In genomic region chr9:75372499-75373268, GRCh38 we compare ENCODE assay signal across 21 cellular contexts.
DNase-seq lines count a peak whose midpoint lies in the region; ATAC-seq and TF ChIP-seq lines count a peak whose summit lies in the region.
"Had no signal": no experiment of that assay in that cellular context is flagged by ENCODE, and none has a peak within 500 bp of the region (broad histone marks: within the 10 kb centered on the region; RNA-seq: fewer than 3 reads in every experiment).

No MANE protein-coding gene starts in this region.

- no peak for ATAC-seq in HG03097 (IDR thresholded peaks at IDR 0.05; ENCODE audit: low FRiP score, unreplicated experiment)
- no peak for ATAC-seq in T-helper 17 cell
- ATAC-seq in HG03342 (IDR thresholded peaks at IDR 0.05; ENCODE audit: unreplicated experiment), result no peak
- ATAC-seq: activated naive CD4-positive, alpha-beta T cell treated with anti-CD3 and anti-CD28 coated beads, Interleukin-2, amount 50 U/mL, for 72 hours; activated T-cell treated with anti-CD3 and anti-CD28 coated beads, Interleukin-2, amount 50 U/mL, for 4 hours; stimulated activated naive CD8-positive, alpha-beta T cell treated with anti-CD3 and anti-CD28 coated beads, Interleukin-15, amount 100 ng/mL, for 72 hours had no signal

- no peak overlapping the region for H3K4me3 Mint-ChIP-seq in T-helper 17 cell
- H3K4me3 Mint-ChIP-seq: activated CD4-positive, alpha-beta memory T cell treated with anti-CD3 and anti-CD28 coated beads, Interleukin-2, amount 10 ng/mL, durations not matched to agents 7 days and 5 days; activated T-cell treated with anti-CD3 and anti-CD28 coated beads, Interleukin-2, amount 50 U/mL, for 4 hours; CD4-positive, CD25-positive, alpha-beta regulatory T cell; naive B cell; stimulated activated naive CD8-positive, alpha-beta T cell treated with anti-CD3 and anti-CD28 coated beads, Interleukin-15, amount 100 ng/mL, for 72 hours had no signal

- H3K36me3 ChIP-seq in kidney epithelial cell (ENCODE audit: control insufficient read depth, insufficient read depth, low read length) (no peaks in the 10 kb centered on the region), skeletal muscle tissue (ENCODE audit: control insufficient read depth in 3 of 3, insufficient read depth in 3 of 3, low read length in 3 of 3) (no peaks in the 10 kb centered on the region)
- H3K36me3 ChIP-seq: ovary, SJCRH30 had no signal

- no peak overlapping the region for H3K4me3 ChIP-seq in choroid plexus epithelial cell (ENCODE audit: low read depth, low read length)
- H3K4me3 ChIP-seq in kidney epithelial cell (ENCODE audit: low read depth, low read length), result no peak overlapping the region
- no peak overlapping the region for H3K4me3 ChIP-seq in skeletal muscle tissue (ENCODE audit: low read length in 3 of 3)
- H3K4me3 ChIP-seq: ovary, PC-9, SJCRH30 had no signal

- no peak overlapping the region for H3K27ac Mint-ChIP-seq in T-helper 17 cell
- H3K27ac Mint-ChIP-seq: activated CD4-positive, alpha-beta memory T cell treated with anti-CD3 and anti-CD28 coated beads, Interleukin-2, amount 10 ng/mL, durations not matched to agents 7 days and 5 days; activated naive CD4-positive, alpha-beta T cell treated with anti-CD3 and anti-CD28 coated beads, Interleukin-2, amount 50 U/mL, for 72 hours; naive B cell; stimulated activated naive CD8-positive, alpha-beta T cell treated with anti-CD3 and anti-CD28 coated beads, Interleukin-15, amount 100 ng/mL, for 72 hours had no signal

- no peaks in the 10 kb centered on the region for H3K4me1 ChIP-seq in skeletal muscle tissue (ENCODE audit: control insufficient read depth in 3 of 3, insufficient read depth in 3 of 3, low read length in 3 of 3)
- H3K4me1 ChIP-seq: SJCRH30 had no signal

- no peaks in the 10 kb centered on the region for H3K4me1 Mint-ChIP-seq in T-helper 17 cell
- H3K4me1 Mint-ChIP-seq: activated CD4-positive, alpha-beta memory T cell treated with anti-CD3 and anti-CD28 coated beads, Interleukin-2, amount 10 ng/mL, durations not matched to agents 7 days and 5 days; CD4-positive, CD25-positive, alpha-beta regulatory T cell; naive B cell; stimulated activated naive CD8-positive, alpha-beta T cell treated with anti-CD3 and anti-CD28 coated beads, Interleukin-15, amount 100 ng/mL, for 72 hours had no signal

- H3K27ac ChIP-seq in skeletal muscle tissue (ENCODE audit: low read depth, low read length), result peak overlapping the region; percentile 30
- H3K27ac ChIP-seq: epithelial cell of prostate, ovary, PC-9, SJCRH30 had no signal

- H3K36me3 Mint-ChIP-seq in T-helper 17 cell (ENCODE audit: low read depth), result no peaks in the 10 kb centered on the region
- H3K36me3 Mint-ChIP-seq: activated naive CD4-positive, alpha-beta T cell treated with anti-CD3 and anti-CD28 coated beads, Interleukin-2, amount 50 U/mL, for 72 hours; CD4-positive, CD25-positive, alpha-beta regulatory T cell; naive B cell had no signal

- H3K9me3 ChIP-seq in skeletal muscle tissue (ENCODE audit: control insufficient read depth in 3 of 3, low read length in 3 of 3) (no peaks in the 10 kb centered on the region), T-helper 17 cell (ENCODE audit: control insufficient read depth, low read length, poor library complexity, severe bottlenecking) (no peaks in the 10 kb centered on the region)
- H3K9me3 ChIP-seq: ovary, SJCRH30 had no signal

- TF ChIP-seq CTCF in choroid plexus epithelial cell (conservative IDR thresholded peaks at IDR 0.05; ENCODE audit: low read depth, low read length) (no peak), kidney epithelial cell (IDR thresholded peaks at IDR 0.05; ENCODE audit: insufficient read depth, low read length, poor library complexity, severe bottlenecking) (peak; percentile 31)

- no peak overlapping the region for H3K9ac ChIP-seq in skeletal muscle tissue (ENCODE audit: low read depth in 1 of 3, low read length in 3 of 3)

- H3K27me3 ChIP-seq in kidney epithelial cell (ENCODE audit: control insufficient read depth, insufficient read depth, low read length), result no peaks in the 10 kb centered on the region
- no peaks in the 10 kb centered on the region for H3K27me3 ChIP-seq in skeletal muscle tissue (ENCODE audit: control insufficient read depth in 3 of 3, insufficient read depth in 3 of 3, low read length in 3 of 3)
- H3K27me3 ChIP-seq: ovary, SJCRH30 had no signal

- no peaks in the 10 kb centered on the region for H3K27me3 Mint-ChIP-seq in T-helper 17 cell
- H3K27me3 Mint-ChIP-seq: activated CD4-positive, alpha-beta memory T cell treated with anti-CD3 and anti-CD28 coated beads, Interleukin-2, amount 10 ng/mL, durations not matched to agents 7 days and 5 days; CD4-positive, CD25-positive, alpha-beta regulatory T cell; naive B cell; stimulated activated naive CD8-positive, alpha-beta T cell treated with anti-CD3 and anti-CD28 coated beads, Interleukin-15, amount 100 ng/mL, for 72 hours had no signal

- DNase-seq in HK-2 (ENCODE audit: unreplicated experiment) (peak; percentile 0), choroid plexus epithelial cell (ENCODE audit: low read depth) (peak; percentile 34), kidney epithelial cell (ENCODE audit: low read depth) (no peak), T-helper 17 cell (no peak), DMS53 (lab: John Stamatoyannopoulos, UW) (no peak)
- DNase-seq: activated CD4-positive, alpha-beta memory T cell treated with anti-CD3 and anti-CD28 coated beads, Interleukin-2, amount 10 ng/mL, durations not matched to agents 7 days and 5 days; activated T-cell treated with anti-CD3 and anti-CD28 coated beads, Interleukin-2, amount 50 U/mL, for 4 hours; CD4-positive, CD25-positive, alpha-beta regulatory T cell; dermis blood vessel endothelial cell; DMS153; IMR-90; naive B cell; PC-9; SJCRH30; stimulated activated naive CD8-positive, alpha-beta T cell treated with anti-CD3 and anti-CD28 coated beads, Interleukin-15, amount 100 ng/mL, for 72 hours had no signal

Comparison
In these comparisons a context has a peak if more than half of its experiments do, and no peak if none do; other contexts are left out.
1. DNase-seq: peak in HK-2 (single experiment) and choroid plexus epithelial cell (single experiment); none in kidney epithelial cell (single experiment), T-helper 17 cell (0 of 3) and DMS53 (single experiment).